1 cellular context compared by ENCODE assay signal in genomic region chr4:13539721-13540445, GRCh38.
TF ChIP-seq lines count a peak whose summit lies in the region.

No MANE protein-coding gene starts in this region.

TF ChIP-seq in GM12878, 131 proteins besides CTCF, POLR2A, EP300 and RAD21:
- TF ChIP-seq NBN (IDR thresholded peaks at IDR 0.05): no peak
- no peak for TF ChIP-seq KAT2A (conservative IDR thresholded peaks at IDR 0.05; ENCODE audit: control insufficient read depth, low read depth, low read length)
- peak; percentile 42 for TF ChIP-seq SUZ12 (IDR thresholded peaks at IDR 0.05; ENCODE audit: unreplicated experiment)
- TF ChIP-seq E4F1 (IDR thresholded peaks at IDR 0.05; ENCODE audit: borderline replicate concordance, partially characterized antibody): no peak
